In the genomic region with DNA sequence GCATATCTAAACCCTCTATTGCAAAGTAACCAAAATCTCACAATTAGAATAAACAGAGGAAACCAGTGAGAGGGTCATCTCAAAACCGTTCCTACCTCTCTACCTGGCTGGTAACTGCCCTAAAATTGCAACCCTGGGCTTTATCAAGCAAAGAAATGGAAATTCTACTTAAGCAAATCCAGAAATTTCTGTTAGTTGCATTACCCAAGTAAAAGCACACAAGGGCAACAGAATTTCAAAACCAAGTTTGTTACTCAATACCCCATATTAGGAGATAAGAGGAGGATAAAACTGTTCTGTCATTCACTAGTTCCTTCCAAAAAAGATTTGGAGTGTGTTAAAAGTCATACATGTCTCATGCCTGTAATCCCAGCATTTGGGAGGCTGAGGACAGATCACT, we compare ENCODE assay signal across 12 cellular contexts.
DNase-seq lines count a peak whose midpoint lies in the region; ATAC-seq and TF ChIP-seq lines count a peak whose summit lies in the region.
"Had no signal": no experiment of that assay in that cellular context is flagged by ENCODE, and none has a peak within 500 bp of the region (broad histone marks: within the 10 kb centered on the region; RNA-seq: fewer than 3 reads in every experiment).

No MANE protein-coding gene starts in this region.

- H3K4me3 Mint-ChIP-seq in activated naive CD4-positive, alpha-beta T cell treated with anti-CD3 and anti-CD28 coated beads, Interleukin-2, amount 50 U/mL, for 24 hours: no peak overlapping the region
- H3K4me3 Mint-ChIP-seq in T-helper 17 cell: peak overlapping the region; percentile 15
- H3K4me3 Mint-ChIP-seq: neural progenitor cell had no signal

- H3K4me1 ChIP-seq in left ventricle myocardium inferior (peaks cover 14% of the 10 kb centered on the region), tibial artery (peaks cover 0 to 32% (median 11%) of the 10 kb centered on the region in 4 donors)
- H3K4me1 ChIP-seq: neural progenitor cell had no signal

- ATAC-seq in T-helper 17 cell: no peak
- no peak for ATAC-seq in GM18505 (IDR thresholded peaks at IDR 0.05; ENCODE audit: unreplicated experiment)

- intact Hi-C loops in left ventricle myocardium inferior (cut with micrococcal nuclease): no loop called here
- intact Hi-C loops in tibial artery (cut with DNase I; ENCODE audit: low total_unique reads): no loop called here

- peaks cover 14% of the 10 kb centered on the region for H3K36me3 Mint-ChIP-seq in activated naive CD4-positive, alpha-beta T cell treated with anti-CD3 and anti-CD28 coated beads, Interleukin-2, amount 50 U/mL, for 24 hours
- H3K36me3 Mint-ChIP-seq in T-helper 17 cell (ENCODE audit: low read depth): peaks cover 2% of the 10 kb centered on the region

- H3K36me3 ChIP-seq in left ventricle myocardium inferior (no peaks in the 10 kb centered on the region), tibial artery (no peaks in the 10 kb centered on the region)
- H3K36me3 ChIP-seq: neural progenitor cell had no signal

- peak overlapping the region; percentile 52 for H3K27ac ChIP-seq in left ventricle myocardium inferior (replicated peaks)
- peak overlapping the region; percentile 62 to 68 for H3K27ac ChIP-seq in tibial artery
- H3K27ac ChIP-seq: neural progenitor cell had no signal

- no peaks in the 10 kb centered on the region for H3K27me3 Mint-ChIP-seq in activated naive CD4-positive, alpha-beta T cell treated with anti-CD3 and anti-CD28 coated beads, Interleukin-2, amount 50 U/mL, for 24 hours
- no peaks in the 10 kb centered on the region for H3K27me3 Mint-ChIP-seq in T-helper 17 cell

- no peak for DNase-seq in activated naive CD4-positive, alpha-beta T cell (lab: John Stamatoyannopoulos, UW)
- DNase-seq in T-helper 17 cell (no peak), left ventricle myocardium inferior (no peak), tibial artery (no peak), NCI-H345 (lab: John Stamatoyannopoulos, UW) (no peak), NCI-H748 (lab: John Stamatoyannopoulos, UW; ENCODE audit: unreplicated experiment) (no peak)
- DNase-seq: NCI-H187 treated with DMSO at 0.1 percent for 48 hours; stimulated activated CD4-positive, alpha-beta T cell treated with anti-CD3 and anti-CD28 coated beads, Interleukin-2, amount 100 ng/mL, for 48 hours; testis had no signal

- no peak for TF ChIP-seq POLR2A in GM18505 (IDR thresholded peaks at IDR 0.05; ENCODE audit: borderline replicate concordance, extremely low read depth, insufficient read depth, insufficient read length)

- H3K27ac Mint-ChIP-seq in activated naive CD4-positive, alpha-beta T cell treated with anti-CD3 and anti-CD28 coated beads, Interleukin-2, amount 50 U/mL, for 24 hours: peak overlapping the region; percentile 51
- H3K27ac Mint-ChIP-seq in T-helper 17 cell: peak overlapping the region; percentile 97
- H3K27ac Mint-ChIP-seq: neural progenitor cell had no signal

- TF ChIP-seq CTCF in left ventricle myocardium inferior (IDR thresholded peaks at IDR 0.05; ENCODE audit: borderline replicate concordance) (no peak), tibial artery (IDR thresholded peaks at IDR 0.05) (no peak)

- no peaks in the 10 kb centered on the region for H3K9me3 Mint-ChIP-seq in activated naive CD4-positive, alpha-beta T cell treated with anti-CD3 and anti-CD28 coated beads, Interleukin-2, amount 50 U/mL, for 24 hours

- H3K27me3 ChIP-seq in left ventricle myocardium inferior (ENCODE audit: low read depth) (no peaks in the 10 kb centered on the region), tibial artery (no peaks in the 10 kb centered on the region)
- H3K27me3 ChIP-seq: neural progenitor cell, testis had no signal

- H3K4me1 Mint-ChIP-seq in activated naive CD4-positive, alpha-beta T cell treated with anti-CD3 and anti-CD28 coated beads, Interleukin-2, amount 50 U/mL, for 24 hours: peaks cover 93% of the 10 kb centered on the region
- H3K4me1 Mint-ChIP-seq in T-helper 17 cell: peaks cover 61% of the 10 kb centered on the region

- H3K4me3 ChIP-seq in left ventricle myocardium inferior (no peak overlapping the region), tibial artery (no peak overlapping the region)
- H3K4me3 ChIP-seq: neural progenitor cell, testis had no signal

- H3K9me3 ChIP-seq in T-helper 17 cell (ENCODE audit: control insufficient read depth, low read length, poor library complexity, severe bottlenecking) (no peaks in the 10 kb centered on the region), left ventricle myocardium inferior (replicated peaks) (no peaks in the 10 kb centered on the region), tibial artery (no peaks in the 10 kb centered on the region)
- H3K9me3 ChIP-seq: testis had no signal
